8 cellular contexts compared by ENCODE assay signal in the genomic region with DNA sequence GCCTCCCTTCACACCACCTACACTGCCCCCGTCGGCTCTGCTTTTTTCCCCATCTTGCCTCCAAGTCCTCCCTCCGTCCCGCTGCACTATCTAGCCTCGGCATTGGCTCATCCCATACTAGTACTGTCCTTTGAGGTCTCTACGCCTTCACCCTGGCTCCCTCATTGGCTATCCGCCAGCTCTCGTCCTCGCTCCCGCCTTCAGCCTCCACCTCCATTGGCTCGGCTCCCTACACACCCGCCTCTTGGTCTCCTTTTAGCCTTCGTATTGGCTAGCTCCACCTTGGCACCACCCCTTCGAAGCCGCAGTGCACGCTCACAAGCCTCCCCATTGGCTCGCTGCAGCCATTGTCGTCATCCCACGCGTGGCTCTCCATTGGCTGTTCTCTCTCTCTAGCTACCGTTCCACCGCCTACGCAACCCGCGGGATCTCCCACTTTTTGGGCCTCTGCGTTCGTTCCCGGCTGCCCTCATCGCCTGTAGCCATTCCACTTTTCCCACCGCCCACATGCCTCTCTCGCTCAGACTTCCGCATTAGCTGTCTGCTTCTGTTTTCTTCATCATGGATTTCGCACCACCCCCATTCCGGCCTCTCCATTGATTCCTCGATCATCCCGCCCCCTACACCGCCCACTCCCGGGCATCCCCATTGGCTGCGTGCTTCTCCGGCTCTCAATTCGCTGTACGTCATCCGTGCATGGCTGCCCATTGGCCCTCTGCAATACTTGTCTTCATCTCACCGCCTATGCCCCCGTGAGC. TPM values are rescaled to one million over a fixed set of nuclear protein-coding genes. Genes with fewer than 3 reads are reported as not detected.
DNase-seq lines count a peak whose midpoint lies in the region; ATAC-seq and TF ChIP-seq lines count a peak whose summit lies in the region.

No MANE protein-coding gene starts in this region.

- peak; percentile 87 for ATAC-seq in GM18502 (IDR thresholded peaks at IDR 0.05; ENCODE audit: poor library complexity, unreplicated experiment)
- ATAC-seq in HG02943 (IDR thresholded peaks at IDR 0.05; ENCODE audit: low read depth, unreplicated experiment): peak; percentile 82
- peak; percentile 95 for ATAC-seq in left ventricle myocardium superior

- intact Hi-C loops in left ventricle myocardium superior (cut with micrococcal nuclease) (no loop called here), prostate gland (cut with DNase I) (loop anchor here (10.0 kb wide), 1 partner anchor 74 kb away; no protein-coding TSS in a partner anchor)

- DNase-seq in NCI-H187 (lab: John Stamatoyannopoulos, UW) (peak; percentile 51 to 75), T-helper 2 cell (peak; percentile 76 to 99 (median 94)), anterior cingulate cortex (lab: John Stamatoyannopoulos, UW) (peak; percentile 58 to 98 (median 93)), left ventricle myocardium superior (peak; percentile 96), prostate gland (ENCODE audit: low spot score) (peak; percentile 95)

- no peaks in the 10 kb centered on the region for H3K9me3 ChIP-seq in prostate gland

- H3K4me3 ChIP-seq in prostate gland (peak overlapping the region; percentile 54 to 57), urinary bladder (ENCODE audit: low read depth, low read length) (peak overlapping the region; percentile 32)

- H3K36me3 ChIP-seq in prostate gland: no peaks in the 10 kb centered on the region
- H3K36me3 ChIP-seq in urinary bladder (ENCODE audit: insufficient read depth): no peaks in the 10 kb centered on the region

- peak in 1 of 4 experiments; percentile 7 for TF ChIP-seq CTCF in prostate gland (IDR thresholded peaks at IDR 0.05)

- H3K27me3 ChIP-seq in prostate gland (replicated peaks; ENCODE audit: insufficient read depth): no peaks in the 10 kb centered on the region

- H3K4me1 ChIP-seq in prostate gland (replicated peaks): no peaks in the 10 kb centered on the region
- H3K4me1 ChIP-seq in urinary bladder (ENCODE audit: insufficient read depth): peaks cover 1% of the 10 kb centered on the region

- under 1% methylated on average over 38 of the region's 45 CpGs for WGBS in prostate gland
- under 1% methylated on average over 45 of the region's 45 CpGs for WGBS in urinary bladder

- TF ChIP-seq POLR2A in prostate gland (IDR thresholded peaks at IDR 0.05): peak; percentile 45

- H3K27ac ChIP-seq in prostate gland (peak overlapping the region; percentile 89 to 92), urinary bladder (ENCODE audit: low read depth) (peak overlapping the region; percentile 97)

RNA-seq across cellular contexts. Expression of a gene that starts 0.4 kb away (rescaled TPM):
- total RNA-seq in left ventricle myocardium superior (22.1 TPM), prostate gland (10 to 100 TPM in 1 of 2 donors, 1 to 10 TPM in 1; 3.9 to 24.9 TPM), urinary bladder (4.8 TPM)
- 9.8 TPM for polyA plus RNA-seq in urinary bladder

RNA-seq across cellular contexts. Expression of a gene that starts 4.7 kb away (rescaled TPM):
- total RNA-seq in left ventricle myocardium superior: not detected
- 1 to 10 TPM in 1 of 2 donors, under 1 TPM in 1; 0.36 to 1.4 TPM for total RNA-seq in prostate gland
- total RNA-seq in urinary bladder: not detected
- polyA plus RNA-seq in urinary bladder: 0.20 TPM

RNA-seq across cellular contexts. Expression of a gene that starts 33.9 kb away (rescaled TPM):
- 12.3 TPM for total RNA-seq in left ventricle myocardium superior
- 10 to 100 TPM; 21.8 to 25.0 TPM for total RNA-seq in prostate gland
- total RNA-seq in urinary bladder: 6.6 TPM
- 18.0 TPM for polyA plus RNA-seq in urinary bladder

RNA-seq across cellular contexts. Expression of a gene that starts 34.3 kb away (rescaled TPM):
- total RNA-seq in left ventricle myocardium superior: not detected
- not detected for total RNA-seq in prostate gland
- total RNA-seq in urinary bladder: not detected
- polyA plus RNA-seq in urinary bladder: not detected

RNA-seq across cellular contexts. Expression of a gene that starts 36.0 kb away (rescaled TPM):
- total RNA-seq in left ventricle myocardium superior (0.47 TPM), prostate gland (under 1 TPM in 1 of 2 donors, not detected in 1; 0.17 TPM), urinary bladder (0.05 TPM)
- 0.10 TPM for polyA plus RNA-seq in urinary bladder

Comparison
In these comparisons a context has a peak if more than half of its experiments do, and no peak if none do; other contexts are left out.
1. Peak in every context shown above with its lines: DNase-seq, ATAC-seq, H3K4me3 ChIP-seq and H3K27ac ChIP-seq.